In the genomic region with DNA sequence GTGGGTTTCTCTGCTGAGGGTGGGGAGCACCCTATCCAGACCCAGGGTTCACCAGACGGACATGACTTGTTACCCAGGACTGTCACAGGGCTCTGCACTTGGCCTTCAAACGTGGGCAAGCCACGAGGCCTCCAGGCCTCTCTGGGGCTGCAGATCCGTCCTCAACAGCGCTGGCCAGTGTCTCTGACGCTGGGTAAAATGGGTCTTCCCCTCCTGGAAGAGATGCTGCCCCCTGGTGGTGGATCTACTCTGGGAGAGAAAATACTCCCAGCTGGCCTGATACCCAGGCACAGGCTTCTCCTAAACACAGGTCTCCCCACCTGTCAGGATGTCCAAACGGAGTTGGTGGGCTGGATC, we compare ENCODE assay signal across 8 cellular contexts. TPM values are rescaled to one million over a fixed set of nuclear protein-coding genes. Genes with fewer than 3 reads are reported as not detected.
DNase-seq lines count a peak whose midpoint lies in the region; ATAC-seq and TF ChIP-seq lines count a peak whose summit lies in the region.

No MANE protein-coding gene starts in this region.

- POLR2A ChIA-PET in GM10248 (lab: Yijun Ruan, JAX) = interaction anchor here (1.1 kb wide), 1 partner anchor 58 kb away, joined by 3 read pairs; no protein-coding TSS in a partner anchor

- TF ChIP-seq CTCF in GM10248 (IDR thresholded peaks at IDR 0.05; ENCODE audit: control extremely low read depth, extremely low read depth, low read depth, missing control alignments) = peak; percentile 69

- ATAC-seq in HG02938 (IDR thresholded peaks at IDR 0.05; ENCODE audit: unreplicated experiment) (peak; percentile 65), left colon (peak; percentile 73), HG02840 (IDR thresholded peaks at IDR 0.05; ENCODE audit: low FRiP score, unreplicated experiment) (no peak)

- CTCF ChIA-PET in GM10248 (lab: Yijun Ruan, JAX) = interaction anchor here (0.5 to 5.2 kb wide), 38 partner anchors 8 to 484 kb away, joined by 3 to 90 read pairs (median 4); partner anchors contain the start of gene LIMS2

- DNase-seq in GM10248 (ENCODE audit: extremely low spot score) (peak; percentile 87), NCI-H460 (ENCODE audit: extremely low read depth, low read depth) (peak; percentile 85), cerebellum (ENCODE audit: low spot score) (peak; percentile 13), left colon (peak; percentile 81 to 95)
- DNase-seq in activated CD4-positive, alpha-beta T cell treated with anti-CD3 and anti-CD28 coated beads for 24 hours (ENCODE audit: low read depth in 2 of 2) = peak; percentile 77 to 90
- DNase-seq in stimulated activated CD4-positive, alpha-beta T cell treated with anti-CD3 and anti-CD28 coated beads, Interleukin-2, amount 100 ng/mL, for 4 hours (ENCODE audit: low read depth) = peak; percentile 80

- intact Hi-C loops in left colon (cut with DNase I, micrococcal nuclease) = no loop called here

RNA-seq across cellular contexts. Expression of gene GPR17, which starts 3.7 kb away (rescaled TPM):
- not detected in 2 replicates for total RNA-seq in NCI-H460 (2014; rRNA removed; shearing (Covaris generic))
- not detected in 2 replicates for polyA plus RNA-seq in NCI-H460 (2014; cell fraction: nucleus; rRNA removed)
- total RNA-seq in cerebellum (8.9 TPM), left colon (under 1 TPM in 1 of 2 donors, not detected in 1; 0.31 TPM)

RNA-seq across cellular contexts. Expression of gene LIMS2, which starts 25.7 kb away (rescaled TPM):
- total RNA-seq in NCI-H460 (2014; rRNA removed; shearing (Covaris generic)) = not detected in 2 replicates
- polyA plus RNA-seq in NCI-H460 (2014; cell fraction: nucleus; rRNA removed) = not detected in 2 replicates
- 3.3 TPM for total RNA-seq in cerebellum
- total RNA-seq in left colon = 10 to 100 TPM in 1 of 2 donors, 1 to 10 TPM in 1; 9.2 to 50.2 TPM

RNA-seq across cellular contexts. Expression of gene SFT2D3, which starts 51.6 kb away (rescaled TPM):
- total RNA-seq in NCI-H460 (2014; rRNA removed; shearing (Covaris generic)) = 7.4 and 8.4 TPM in 2 replicates
- polyA plus RNA-seq in NCI-H460 (2014; cell fraction: nucleus; rRNA removed) = 8.7 and 11.6 TPM in 2 replicates
- total RNA-seq in cerebellum (7.6 TPM), left colon (1 to 10 TPM; 8.5 to 9.0 TPM)

Comparison
In these comparisons a context has a peak if more than half of its experiments do, and no peak if none do; other contexts are left out.
1. DNase-seq: peak in every context shown above with its lines; median percentile 88 in left colon; 87 in GM10248; 85 in NCI-H460; 84 in activated CD4-positive, alpha-beta T cell treated with anti-CD3 and anti-CD28 coated beads for 24 hours; 80 in stimulated activated CD4-positive, alpha-beta T cell treated with anti-CD3 and anti-CD28 coated beads, Interleukin-2, amount 100 ng/mL, for 4 hours; 13 in cerebellum.